In the genomic region with DNA sequence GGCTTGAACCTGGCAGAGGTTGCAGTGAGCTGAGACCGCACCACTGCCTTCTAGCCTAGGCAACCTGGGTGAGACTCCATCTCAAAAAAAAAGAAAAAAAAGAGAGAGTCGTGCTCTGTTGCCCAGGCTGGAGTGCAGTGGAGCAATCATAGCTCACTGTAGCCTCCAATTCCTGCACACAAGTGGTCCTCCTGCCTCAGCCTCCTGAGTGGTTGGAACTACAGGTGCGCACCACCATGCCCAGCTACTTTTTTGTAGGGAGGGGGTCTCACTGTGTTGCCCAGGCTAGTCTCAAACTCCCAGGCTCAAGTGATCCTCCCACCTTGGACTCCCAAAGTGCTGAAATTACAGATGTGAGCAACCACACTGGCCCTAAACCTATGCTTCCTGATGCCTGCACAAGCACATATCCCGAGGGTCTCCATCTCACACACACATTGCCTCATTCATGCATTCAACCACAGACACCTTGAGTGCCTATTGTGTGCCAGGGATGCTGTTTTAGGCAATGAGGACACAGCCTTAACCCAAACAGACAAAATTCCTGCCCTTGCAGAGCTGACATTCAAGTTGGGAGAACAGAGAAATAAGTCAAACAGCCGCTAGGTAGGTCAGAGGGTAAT, we compare ENCODE assay signal across 1 cellular context.
TF ChIP-seq lines count a peak whose summit lies in the region.

No MANE protein-coding gene starts in this region.

TF ChIP-seq in K562, 482 proteins besides CTCF, POLR2A, EP300 and RAD21:
- TF ChIP-seq ZKSCAN3 (CRISPR knock-in tag; IDR thresholded peaks at IDR 0.05) (no peak), CHCHD3 (CRISPR knock-in tag; IDR thresholded peaks at IDR 0.05) (no peak), ZFPM2 (CRISPR knock-in tag; IDR thresholded peaks at IDR 0.05) (no peak), BCOR (IDR thresholded peaks at IDR 0.05) (0 out of 2 replicates have a peak, but pooled peaks have one; percentile 33), RFX5 (IDR thresholded peaks at IDR 0.05; ENCODE audit: low read depth, low read length) (no peak), ZNF121 (CRISPR knock-in tag; conservative IDR thresholded peaks at IDR 0.05) (peak; percentile 49; the same call in 1 of the 2 replicates), NCOA2 (IDR thresholded peaks at IDR 0.05; ENCODE audit: partially characterized antibody in 2 of 2) (no peak)
- TF ChIP-seq, protein P1, sequence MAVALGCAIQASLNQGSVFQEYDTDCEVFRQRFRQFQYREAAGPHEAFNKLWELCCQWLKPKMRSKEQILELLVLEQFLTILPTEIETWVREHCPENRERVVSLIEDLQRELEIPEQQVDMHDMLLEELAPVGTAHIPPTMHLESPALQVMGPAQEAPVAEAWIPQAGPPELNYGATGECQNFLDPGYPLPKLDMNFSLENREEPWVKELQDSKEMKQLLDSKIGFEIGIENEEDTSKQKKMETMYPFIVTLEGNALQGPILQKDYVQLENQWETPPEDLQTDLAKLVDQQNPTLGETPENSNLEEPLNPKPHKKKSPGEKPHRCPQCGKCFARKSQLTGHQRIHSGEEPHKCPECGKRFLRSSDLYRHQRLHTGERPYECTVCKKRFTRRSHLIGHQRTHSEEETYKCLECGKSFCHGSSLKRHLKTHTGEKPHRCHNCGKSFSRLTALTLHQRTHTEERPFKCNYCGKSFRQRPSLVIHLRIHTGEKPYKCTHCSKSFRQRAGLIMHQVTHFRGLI (CRISPR knock-in tag; IDR thresholded peaks at IDR 0.05) = no peak
- TF ChIP-seq, protein P2, sequence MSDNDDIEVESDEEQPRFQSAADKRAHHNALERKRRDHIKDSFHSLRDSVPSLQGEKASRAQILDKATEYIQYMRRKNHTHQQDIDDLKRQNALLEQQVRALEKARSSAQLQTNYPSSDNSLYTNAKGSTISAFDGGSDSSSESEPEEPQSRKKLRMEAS (CRISPR knock-in tag; IDR thresholded peaks at IDR 0.05) = no peak
- TF ChIP-seq, protein P3, sequence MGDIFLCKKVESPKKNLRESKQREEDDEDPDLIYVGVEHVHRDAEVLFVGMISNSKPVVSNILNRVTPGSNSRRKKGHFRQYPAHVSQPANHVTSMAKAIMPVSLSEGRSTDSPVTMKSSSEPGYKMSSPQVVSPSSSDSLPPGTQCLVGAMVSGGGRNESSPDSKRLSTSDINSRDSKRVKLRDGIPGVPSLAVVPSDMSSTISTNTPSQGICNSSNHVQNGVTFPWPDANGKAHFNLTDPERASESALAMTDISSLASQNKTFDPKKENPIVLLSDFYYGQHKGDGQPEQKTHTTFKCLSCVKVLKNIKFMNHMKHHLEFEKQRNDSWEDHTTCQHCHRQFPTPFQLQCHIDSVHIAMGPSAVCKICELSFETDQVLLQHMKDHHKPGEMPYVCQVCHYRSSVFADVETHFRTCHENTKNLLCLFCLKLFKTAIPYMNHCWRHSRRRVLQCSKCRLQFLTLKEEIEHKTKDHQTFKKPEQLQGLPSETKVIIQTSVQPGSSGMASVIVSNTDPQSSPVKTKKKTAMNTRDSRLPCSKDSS (IDR thresholded peaks at IDR 0.05; ENCODE audit: low read depth, partially characterized antibody) = no peak
